8 cellular contexts compared by ENCODE assay signal in the genomic region with DNA sequence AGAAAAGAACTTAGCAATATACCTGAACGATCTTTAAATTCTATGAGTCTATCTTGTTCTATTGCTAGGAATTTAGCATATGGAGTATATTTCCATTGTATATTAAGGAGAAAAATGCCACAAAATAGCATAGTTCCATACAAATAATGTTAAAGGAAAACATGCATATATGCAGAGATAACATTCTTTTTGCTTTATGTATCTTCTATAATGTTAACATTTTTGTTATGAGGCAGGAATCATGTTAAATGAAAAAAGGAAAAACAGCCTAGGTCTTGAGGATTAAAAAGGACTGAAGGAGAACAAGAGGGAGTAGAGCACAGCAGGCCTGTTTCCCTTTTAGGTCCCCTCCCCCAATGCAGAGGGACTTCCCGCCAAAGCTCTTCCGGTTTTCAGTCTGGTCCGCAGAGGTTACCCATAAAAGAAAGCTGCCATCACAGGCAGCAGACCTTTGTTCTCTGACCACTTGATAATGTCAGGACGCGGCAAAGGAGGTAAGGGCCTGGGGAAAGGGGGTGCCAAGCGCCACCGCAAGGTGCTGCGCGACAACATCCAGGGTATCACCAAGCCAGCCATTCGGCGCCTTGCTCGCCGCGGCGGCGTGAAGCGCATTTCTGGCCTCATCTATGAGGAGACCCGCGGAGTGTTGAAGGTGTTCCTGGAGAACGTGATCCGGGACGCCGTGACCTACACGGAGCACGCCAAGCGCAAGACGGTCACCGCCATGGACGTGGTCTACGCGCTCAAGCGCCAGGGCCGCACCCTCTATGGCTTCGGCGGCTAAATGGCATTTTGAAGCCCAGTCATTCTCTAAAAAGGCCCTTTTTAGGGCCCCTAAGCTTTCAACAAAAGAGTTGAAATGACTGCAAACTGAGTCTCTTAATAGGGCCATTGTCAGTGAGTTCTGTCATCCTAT.
DNase-seq lines count a peak whose midpoint lies in the region; ATAC-seq and TF ChIP-seq lines count a peak whose summit lies in the region.

No MANE protein-coding gene starts in this region.

- DNase-seq in GM10266 (ENCODE audit: extremely low spot score) (peak; percentile 42), HCEC 1CT (peak; percentile 58), NCI-H1105 treated with DMSO at 0.1 percent for 48 hours (lab: John Stamatoyannopoulos, UW) (peak; percentile 81), esophagus muscularis mucosa (ENCODE audit: extremely low spot score) (no peak), tibial artery (no peak), epidermal melanocyte (ENCODE audit: insufficient read length, low spot score) (no peak)
- peak; percentile 90 for DNase-seq in activated CD8-positive, alpha-beta memory T cell treated with anti-CD3 and anti-CD28 coated beads, Interleukin-2, amount 10 ng/mL, durations not matched to agents 7 days and 5 days
- DNase-seq in naive thymus-derived CD8-positive, alpha-beta T cell, result peak; percentile 26 to 75 (median 62)

- CTCF ChIA-PET in activated CD8-positive, alpha-beta memory T cell treated with anti-CD3 and anti-CD28 coated beads, Interleukin-2, amount 10 ng/mL, durations not matched to agents 7 days and 5 days (lab: Charles Lee), result interaction anchor here (0.6 to 2.5 kb wide), 3 partner anchors 8 to 567 kb away, joined by 3 to 10 read pairs (median 5); a partner anchor contains a TSS

- TF ChIP-seq EP300 in esophagus muscularis mucosa (IDR thresholded peaks at IDR 0.05), result no peak

- peak overlapping the region; percentile 94 for H3K27ac Mint-ChIP-seq in activated CD8-positive, alpha-beta memory T cell treated with anti-CD3 and anti-CD28 coated beads, Interleukin-2, amount 10 ng/mL, durations not matched to agents 7 days and 5 days
- H3K27ac Mint-ChIP-seq in naive thymus-derived CD8-positive, alpha-beta T cell, result peak overlapping the region; percentile 94 to 99 (median 98)

- no peak for TF ChIP-seq CTCF in GM10266 (IDR thresholded peaks at IDR 0.05; ENCODE audit: control insufficient read depth, insufficient read depth, low read depth, missing control alignments)
- no peak for TF ChIP-seq CTCF in esophagus muscularis mucosa (IDR thresholded peaks at IDR 0.05)
- TF ChIP-seq CTCF in tibial artery (IDR thresholded peaks at IDR 0.05), result no peak

- no peaks in the 10 kb centered on the region for H3K9me3 Mint-ChIP-seq in activated CD8-positive, alpha-beta memory T cell treated with anti-CD3 and anti-CD28 coated beads, Interleukin-2, amount 10 ng/mL, durations not matched to agents 7 days and 5 days (ENCODE audit: low read depth)
- H3K9me3 Mint-ChIP-seq in naive thymus-derived CD8-positive, alpha-beta T cell, result no peaks in the 10 kb centered on the region

- intact Hi-C loops in esophagus muscularis mucosa (cut with DNase I) (loop anchor here (10.0 kb wide), 1 partner anchor 1124 kb away; a partner anchor contains a TSS), tibial artery (cut with DNase I; ENCODE audit: low total_unique reads) (loop anchor here (10.0 kb wide), 1 partner anchor 1084 kb away; a partner anchor contains a TSS)

- H3K9me3 ChIP-seq in esophagus muscularis mucosa, result no peaks in the 10 kb centered on the region
- no peaks in the 10 kb centered on the region for H3K9me3 ChIP-seq in tibial artery

- no peak for TF ChIP-seq POLR2A in esophagus muscularis mucosa (IDR thresholded peaks at IDR 0.05; ENCODE audit: low read depth)

- H3K36me3 ChIP-seq in esophagus muscularis mucosa, result peaks cover 0 to 11% (median 1%) of the 10 kb centered on the region in 4 donors
- H3K36me3 ChIP-seq in tibial artery, result no peaks in the 10 kb centered on the region

- H3K27me3 ChIP-seq in esophagus muscularis mucosa (no peaks in the 10 kb centered on the region), tibial artery (no peaks in the 10 kb centered on the region)

- H3K4me3 Mint-ChIP-seq in activated CD8-positive, alpha-beta memory T cell treated with anti-CD3 and anti-CD28 coated beads, Interleukin-2, amount 10 ng/mL, durations not matched to agents 7 days and 5 days, result peak overlapping the region; percentile 90
- H3K4me3 Mint-ChIP-seq in naive thymus-derived CD8-positive, alpha-beta T cell, result peak overlapping the region; percentile 89 to 99 (median 97)

- H3K4me1 ChIP-seq in esophagus muscularis mucosa (peaks cover 8 to 17% (median 13%) of the 10 kb centered on the region in 4 donors), tibial artery (peaks cover 0 to 13% (median under 1%) of the 10 kb centered on the region in 4 donors)

- peaks cover 12% of the 10 kb centered on the region for H3K36me3 Mint-ChIP-seq in activated CD8-positive, alpha-beta memory T cell treated with anti-CD3 and anti-CD28 coated beads, Interleukin-2, amount 10 ng/mL, durations not matched to agents 7 days and 5 days
- peaks cover 0 to 5% (median 0%) of the 10 kb centered on the region in 3 donors for H3K36me3 Mint-ChIP-seq in naive thymus-derived CD8-positive, alpha-beta T cell

- POLR2A ChIA-PET in naive thymus-derived CD8-positive, alpha-beta T cell (lab: Charles Lee), result interaction anchor here (0.5 to 3.0 kb wide), 19 partner anchors 8 to 1119 kb away, joined by 3 to 16 read pairs (median 4); a partner anchor contains a TSS

- H3K27me3 Mint-ChIP-seq in activated CD8-positive, alpha-beta memory T cell treated with anti-CD3 and anti-CD28 coated beads, Interleukin-2, amount 10 ng/mL, durations not matched to agents 7 days and 5 days, result no peaks in the 10 kb centered on the region
- H3K27me3 Mint-ChIP-seq in naive thymus-derived CD8-positive, alpha-beta T cell, result no peaks in the 10 kb centered on the region

- H3K4me1 Mint-ChIP-seq in activated CD8-positive, alpha-beta memory T cell treated with anti-CD3 and anti-CD28 coated beads, Interleukin-2, amount 10 ng/mL, durations not matched to agents 7 days and 5 days, result peaks cover 52% of the 10 kb centered on the region
- peaks cover 17 to 63% (median 45%) of the 10 kb centered on the region in 4 donors for H3K4me1 Mint-ChIP-seq in naive thymus-derived CD8-positive, alpha-beta T cell

- ATAC-seq in activated CD8-positive, alpha-beta memory T cell treated with anti-CD3 and anti-CD28 coated beads, Interleukin-2, amount 10 ng/mL, durations not matched to agents 7 days and 5 days, result peak; percentile 61
- ATAC-seq in naive thymus-derived CD8-positive, alpha-beta T cell, result peak; percentile 88 to 91

- peak overlapping the region; percentile 53 to 65 (median 60) for H3K4me3 ChIP-seq in esophagus muscularis mucosa
- H3K4me3 ChIP-seq in tibial artery, result peak overlapping the region; percentile 59

- 10% methylated on average over 8 of the region's 36 CpGs for WGBS in esophagus muscularis mucosa

- H3K27ac ChIP-seq in esophagus muscularis mucosa (replicated peaks in 1 of 4), result peak overlapping the region; percentile 76 to 80 (median 78)
- peak overlapping the region; percentile 56 to 78 for H3K27ac ChIP-seq in tibial artery

Comparison
In these comparisons a context has a peak if more than half of its experiments do, and no peak if none do; other contexts are left out.
1. DNase-seq: peak in GM10266 (single experiment), HCEC 1CT (single experiment), NCI-H1105 treated with DMSO at 0.1 percent for 48 hours (single experiment), activated CD8-positive, alpha-beta memory T cell treated with anti-CD3 and anti-CD28 coated beads, Interleukin-2, amount 10 ng/mL, durations not matched to agents 7 days and 5 days (single experiment) and naive thymus-derived CD8-positive, alpha-beta T cell (10 of 10); none in esophagus muscularis mucosa (single experiment), tibial artery (0 of 2) and epidermal melanocyte (single experiment).